In the genomic region with DNA sequence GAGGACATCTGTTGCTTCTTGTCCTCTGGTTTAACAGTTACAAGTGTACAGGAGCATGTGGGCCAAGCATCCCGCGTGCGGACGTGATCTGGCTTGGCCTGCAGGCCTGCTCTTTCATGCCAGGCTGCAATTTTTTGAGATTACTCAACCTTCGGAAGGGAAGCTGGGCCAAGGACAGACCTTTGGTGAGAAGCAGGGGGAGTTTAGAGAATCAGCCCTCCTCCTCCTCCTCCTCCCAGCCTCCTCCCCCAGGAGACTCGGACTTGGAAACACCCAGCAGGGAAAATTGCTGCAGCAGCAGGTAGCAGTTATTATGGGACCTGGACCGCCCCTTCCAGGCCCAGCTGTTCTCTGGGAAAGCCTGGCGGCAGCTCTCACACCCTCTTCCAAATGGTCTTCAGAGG, we compare ENCODE assay signal across 9 cellular contexts. TPM values are rescaled to one million over a fixed set of nuclear protein-coding genes. Genes with fewer than 3 reads are reported as not detected.
DNase-seq lines count a peak whose midpoint lies in the region; ATAC-seq, FAIRE-seq and TF ChIP-seq lines count a peak whose summit lies in the region.
"Had no signal": no experiment of that assay in that cellular context is flagged by ENCODE, and none has a peak within 500 bp of the region (broad histone marks: within the 10 kb centered on the region; RNA-seq: fewer than 3 reads in every experiment).

No MANE protein-coding gene starts in this region.

- intact Hi-C loops in GM12878 (cut with micrococcal nuclease; ENCODE audit: unreplicated experiment): no loop called here

- H3K4me3 ChIP-seq in GM12878 (no peak overlapping the region), liver (ENCODE audit: low read depth in 1 of 3, low read length in 3 of 3) (no peak overlapping the region)

- H3K9me3 ChIP-seq in GM12878 (replicated peaks; ENCODE audit: control insufficient read depth, insufficient read depth, low read length) (no peaks in the 10 kb centered on the region), liver (ENCODE audit: control insufficient read depth in 4 of 4, low read length in 3 of 4) (no peaks in the 10 kb centered on the region)

- no peak for TF ChIP-seq CTCF in GM12878 (IDR thresholded peaks at IDR 0.05 in 2 of 3, conservative IDR thresholded peaks at IDR 0.05 in 1 of 3; ENCODE audit: control insufficient read depth in 2 of 3, extremely low read depth in 1 of 3, insufficient read depth in 1 of 3, low read depth in 3 of 3, low read length in 3 of 3)
- no peak for TF ChIP-seq CTCF in liver (IDR thresholded peaks at IDR 0.05; ENCODE audit: low read depth, low read length, missing input control)

- RAD21 ChIA-PET in GM12878 (lab: Charles Lee; ENCODE audit: unreplicated experiment): interaction anchor here (0.7 to 1.3 kb wide), 2 partner anchors 14 to 21 kb away, joined by 3 read pairs; no protein-coding TSS in a partner anchor

- BruUV-seq in GM12878 (replicated peaks; lab: Mats Ljungman, UMichigan): no TSS peak

- no peak for TF ChIP-seq EP300 in GM12878 (IDR thresholded peaks at IDR 0.05; ENCODE audit: borderline replicate concordance in 1 of 2, control insufficient read depth in 1 of 2, low read depth in 2 of 2, low read length in 2 of 2)

- no peak overlapping the region; the same call in 1 of the 2 replicates for H3K27ac ChIP-seq in GM12878 (ENCODE audit: control insufficient read depth, insufficient read depth)
- H3K27ac ChIP-seq in liver (ENCODE audit: low read depth in 1 of 2, low read length in 2 of 2): peak overlapping the region; percentile 5 to 56

- H2AFZ ChIP-seq in GM12878 (ENCODE audit: control insufficient read depth, low read depth, low read length): no peak overlapping the region

- no peak overlapping the region for H3K9ac ChIP-seq in GM12878 (ENCODE audit: control insufficient read depth, insufficient read depth, low read length)
- H3K9ac ChIP-seq in liver (ENCODE audit: low read depth in 1 of 2, low read length in 2 of 2): no peak overlapping the region

- DNase-seq in SKM-1 treated with dmso at 0.1 percent for 144 hours (lab: John Stamatoyannopoulos, UW; ENCODE audit: unreplicated experiment): peak; percentile 58
- DNase-seq in SKM-1 (lab: John Stamatoyannopoulos, UW; ENCODE audit: unreplicated experiment): no peak
- no peak for DNase-seq in GM12878 (ENCODE audit: low read depth, low spot score)
- no peak for DNase-seq in HUDEP-2 (lab: John Stamatoyannopoulos, UW; ENCODE audit: unreplicated experiment in 76 of 76)
- DNase-seq in HT-29 (ENCODE audit: low spot score): no peak
- DNase-seq: DMS79 treated with DMSO at 0.1 percent for 48 hours had no signal

- H3K4me2 ChIP-seq in GM12878 (ENCODE audit: control insufficient read depth, insufficient read depth): peak overlapping the region; percentile 14; the same call in 1 of the 2 replicates

- POLR2A ChIA-PET in GM12878 (lab: Charles Lee): no interaction called here

- ATAC-seq in GM12878: no peak
- ATAC-seq in HG03521 (IDR thresholded peaks at IDR 0.05; ENCODE audit: unreplicated experiment): no peak
- ATAC-seq in GM21529 (IDR thresholded peaks at IDR 0.05; ENCODE audit: unreplicated experiment): no peak

- in situ Hi-C loops in GM12878 (cut with MboI): loop anchor here (25.0 kb wide), 1 partner anchor 319 kb away; no protein-coding TSS in a partner anchor

- H3K4me1 ChIP-seq in GM12878 (ENCODE audit: control insufficient read depth, insufficient read depth, low read length): peaks cover 45% of the 10 kb centered on the region
- peaks cover 2 to 16% (median 8%) of the 10 kb centered on the region in 4 donors for H3K4me1 ChIP-seq in liver (ENCODE audit: control insufficient read depth in 4 of 4, insufficient read depth in 4 of 4, low read length in 3 of 4)

- no peaks in the 10 kb centered on the region for H4K20me1 ChIP-seq in GM12878 (ENCODE audit: control insufficient read depth, insufficient read depth)

- FAIRE-seq in GM12878 (lab: Jason Lieb, UNC): no peak

- no peaks in the 10 kb centered on the region; the same call in 1 of the 2 replicates for H3K79me2 ChIP-seq in GM12878 (ENCODE audit: control insufficient read depth, insufficient read depth, low read length)

- 98% methylated on average over 7 of the region's 8 CpGs for WGBS in GM12878 (ENCODE audit: insufficient coverage, insufficient replicate concordance, low lambda C conversion rate, missing lambda C conversion rate)
- WGBS in liver: 40% methylated on average over 8 of the region's 8 CpGs

- CTCF ChIA-PET in GM12878 (lab: Yijun Ruan, JAX): interaction anchor here (0.6 to 1.7 kb wide), 3 partner anchors 20 to 83 kb away, joined by 3 to 4 read pairs (median 3); no protein-coding TSS in a partner anchor

- TF ChIP-seq POLR2A in GM12878 (IDR thresholded peaks at IDR 0.05; ENCODE audit: low read depth, low read length): no peak

- no peak for TF ChIP-seq RAD21 in GM12878 (IDR thresholded peaks at IDR 0.05; ENCODE audit: insufficient read depth, low read depth, low read length)
- TF ChIP-seq RAD21 in liver (IDR thresholded peaks at IDR 0.05): peak in 1 of 2 donors; percentile 10

- H3K27me3 ChIP-seq in GM12878 (replicated peaks in 1 of 2; ENCODE audit: control insufficient read depth in 2 of 2, insufficient read depth in 2 of 2, low read length in 1 of 2) (no peaks in the 10 kb centered on the region), liver (ENCODE audit: control insufficient read depth in 4 of 4, insufficient read depth in 4 of 4, low read length in 3 of 4) (no peaks in the 10 kb centered on the region)

- SMC1A ChIA-PET in GM12878 (lab: Charles Lee; ENCODE audit: uncharacterized antibody, unreplicated experiment): no interaction called here

- H3K36me3 ChIP-seq in GM12878 (ENCODE audit: control insufficient read depth in 2 of 2, insufficient read depth in 2 of 2, low read length in 1 of 2) (no peaks in the 10 kb centered on the region), liver (ENCODE audit: control insufficient read depth in 4 of 4, insufficient read depth in 3 of 4, low read depth in 1 of 4, low read length in 3 of 4) (no peaks in the 10 kb centered on the region)

RNA-seq across cellular contexts. Expression of gene KLHL36, which starts 5.1 kb away (rescaled TPM):
- 89.6 and 93.8 TPM in 2 replicates for total RNA-seq in GM12878 (2013; cell fraction: nucleolus; rRNA removed)
- 36.4 and 38.2 TPM in 2 replicates for total RNA-seq in GM12878 (2014; rRNA removed)
- total RNA-seq in GM12878 (2014; rRNA removed; fragmentation: Illumina TruSeq; extraction: Trizol): 16.2 and 16.7 TPM in 2 replicates
- total RNA-seq in GM12878 (2021): 45.3 and 45.4 TPM in 2 replicates
- 12.7 TPM for polyA plus RNA-seq in GM12878 (2011; ENCODE audit: low read depth)
- 19.6 and 26.4 TPM in 2 replicates for polyA plus RNA-seq in GM12878 (2011; rRNA removed)
- polyA plus RNA-seq in GM12878 (2011; cell fraction: cytosol; rRNA removed): 30.1 and 37.2 TPM in 2 replicates
- 76.3 and 77.8 TPM in 2 replicates for polyA plus RNA-seq in GM12878 (2011; cell fraction: nucleus; rRNA removed)
- polyA plus RNA-seq in GM12878 (2012): 28.5 and 29.3 TPM in 2 replicates
- 14.1 and 14.3 TPM in 2 replicates for polyA plus RNA-seq in GM12878 (2014; fragmentation: Illumina TruSeq; extraction: Trizol)
- polyA plus RNA-seq in GM12878 (2014; fragmentation: Nextera tagmentation; extraction: Ambion mirVana): 1 to 10 TPM; 2.6 to 2.7 TPM
- 35.0 and 37.5 TPM in 2 replicates for polyA plus RNA-seq in GM12878 (2014; rRNA removed)
- polyA plus RNA-seq in GM12878 (2016; fragmentation: Nextera tagmentation; extraction: Ambion mirVana): 10 to 100 TPM; 12.9 to 16.8 TPM
- 40.7 and 65.6 TPM in 2 replicates for polyA minus RNA-seq in GM12878 (2011; rRNA and poly(A)+ RNA removed)
- 17.5 and 25.8 TPM in 2 replicates for polyA minus RNA-seq in GM12878 (2011; cell fraction: cytosol; rRNA and poly(A)+ RNA removed)
- polyA minus RNA-seq in GM12878 (2011; cell fraction: nucleus; rRNA and poly(A)+ RNA removed): 26.0 and 37.4 TPM in 2 replicates
- total RNA-seq in liver: 10 to 100 TPM; 20.9 to 53.6 TPM
- 10 to 100 TPM; 11.5 to 12.9 TPM for polyA plus RNA-seq in liver
- 64.9 and 70.1 TPM in 2 replicates for total RNA-seq in HT-29 (2014; rRNA removed; shearing (Covaris generic))

RNA-seq across cellular contexts. Expression of gene COTL1, which starts 25.3 kb away (rescaled TPM):
- 94.3 and 106 TPM in 2 replicates for total RNA-seq in GM12878 (2013; cell fraction: nucleolus; rRNA removed)
- total RNA-seq in GM12878 (2014; rRNA removed): 417 and 464 TPM in 2 replicates
- total RNA-seq in GM12878 (2014; rRNA removed; fragmentation: Illumina TruSeq; extraction: Trizol): 241 and 279 TPM in 2 replicates
- total RNA-seq in GM12878 (2021): 675 and 688 TPM in 2 replicates
- polyA plus RNA-seq in GM12878 (2011; ENCODE audit: low read depth): 255 TPM
- 136 and 205 TPM in 2 replicates for polyA plus RNA-seq in GM12878 (2011; rRNA removed)
- 261 and 288 TPM in 2 replicates for polyA plus RNA-seq in GM12878 (2011; cell fraction: cytosol; rRNA removed)
- 174 and 206 TPM in 2 replicates for polyA plus RNA-seq in GM12878 (2011; cell fraction: nucleus; rRNA removed)
- polyA plus RNA-seq in GM12878 (2012): 331 and 436 TPM in 2 replicates
- 257 and 493 TPM in 2 replicates for polyA plus RNA-seq in GM12878 (2014; fragmentation: Illumina TruSeq; extraction: Trizol)
- polyA plus RNA-seq in GM12878 (2014; fragmentation: Nextera tagmentation; extraction: Ambion mirVana): 100 to 1,000 TPM; 140 to 235 TPM
- polyA plus RNA-seq in GM12878 (2014; rRNA removed): 382 and 423 TPM in 2 replicates
- polyA plus RNA-seq in GM12878 (2016; fragmentation: Nextera tagmentation; extraction: Ambion mirVana): 100 to 1,000 TPM; 146 to 894 TPM
- 103 and 174 TPM in 2 replicates for polyA minus RNA-seq in GM12878 (2011; rRNA and poly(A)+ RNA removed)
- polyA minus RNA-seq in GM12878 (2011; cell fraction: cytosol; rRNA and poly(A)+ RNA removed): 77.1 and 81.1 TPM in 2 replicates
- polyA minus RNA-seq in GM12878 (2011; cell fraction: nucleus; rRNA and poly(A)+ RNA removed): 78.5 and 132 TPM in 2 replicates
- total RNA-seq in liver: 10 to 100 TPM; 12.0 to 59.5 TPM
- 10 to 100 TPM; 12.9 to 33.0 TPM for polyA plus RNA-seq in liver
- 105 and 121 TPM in 2 replicates for total RNA-seq in HT-29 (2014; rRNA removed; shearing (Covaris generic))

RNA-seq across cellular contexts. Expression of gene USP10, which starts 56.6 kb away (rescaled TPM):
- total RNA-seq in GM12878 (2013; cell fraction: nucleolus; rRNA removed): 199 and 215 TPM in 2 replicates
- total RNA-seq in GM12878 (2014; rRNA removed) (70.7 and 77.3 TPM in 2 replicates), GM12878 (2014; rRNA removed; fragmentation: Illumina TruSeq; extraction: Trizol) (80.8 and 85.2 TPM in 2 replicates), GM12878 (2021) (119 and 122 TPM in 2 replicates), liver (10 to 100 TPM; 40.8 to 43.3 TPM)
- polyA plus RNA-seq in GM12878 (2011; ENCODE audit: low read depth): 47.5 TPM
- polyA plus RNA-seq in GM12878 (2011; rRNA removed) (74.7 and 125 TPM in 2 replicates), GM12878 (2014; fragmentation: Illumina TruSeq; extraction: Trizol) (133 and 198 TPM in 2 replicates), GM12878 (2014; fragmentation: Nextera tagmentation; extraction: Ambion mirVana) (10 to 100 TPM; 46.1 to 47.7 TPM), GM12878 (2014; rRNA removed) (87.5 and 87.9 TPM in 2 replicates), GM12878 (2016; fragmentation: Nextera tagmentation; extraction: Ambion mirVana) (100 to 1,000 TPM; 143 to 160 TPM), liver (10 to 100 TPM; 28.2 to 46.1 TPM)
- 121 and 122 TPM in 2 replicates for polyA plus RNA-seq in GM12878 (2011; cell fraction: cytosol; rRNA removed)
- 109 and 126 TPM in 2 replicates for polyA plus RNA-seq in GM12878 (2011; cell fraction: nucleus; rRNA removed)
- 67.1 and 71.5 TPM in 2 replicates for polyA plus RNA-seq in GM12878 (2012)
- polyA minus RNA-seq in GM12878 (2011; rRNA and poly(A)+ RNA removed): 227 and 233 TPM in 2 replicates
- polyA minus RNA-seq in GM12878 (2011; cell fraction: cytosol; rRNA and poly(A)+ RNA removed): 47.4 and 71.6 TPM in 2 replicates
- 39.7 and 77.1 TPM in 2 replicates for polyA minus RNA-seq in GM12878 (2011; cell fraction: nucleus; rRNA and poly(A)+ RNA removed)
- 53.9 and 58.2 TPM in 2 replicates for total RNA-seq in HT-29 (2014; rRNA removed; shearing (Covaris generic))
